In genomic region chr20:44075191-44075949, GRCh38 we compare ENCODE assay signal across 18 cellular contexts.
A peak's percentile ranks its signal among the peaks of the same experiment; 100 is the strongest.
DNase-seq lines count a peak whose midpoint lies in the region; ATAC-seq and TF ChIP-seq lines count a peak whose summit lies in the region.
"Had no signal": no experiment of that assay in that cellular context is flagged by ENCODE, and none has a peak within 500 bp of the region (broad histone marks: within the 10 kb centered on the region; RNA-seq: fewer than 3 reads in every experiment).

No MANE protein-coding gene starts in this region.

- H4K12ac ChIP-seq in trophoblast cell (ENCODE audit: low read depth, low read length), result no peak overlapping the region

- H3K36me3 Mint-ChIP-seq in CD4-positive, alpha-beta T cell (ENCODE audit: low read depth), result no peaks in the 10 kb centered on the region
- peaks cover 0 to 6% (median 0%) of the 10 kb centered on the region in 5 donors for H3K36me3 Mint-ChIP-seq in naive thymus-derived CD4-positive, alpha-beta T cell

- H3K9me3 Mint-ChIP-seq in CD4-positive, alpha-beta T cell, result no peaks in the 10 kb centered on the region
- H3K9me3 Mint-ChIP-seq in naive thymus-derived CD4-positive, alpha-beta T cell, result peaks cover 0 to 3% (median 0%) of the 10 kb centered on the region in 11 donors

- peaks cover 79% of the 10 kb centered on the region for H3K4me1 Mint-ChIP-seq in CD4-positive, alpha-beta T cell (ENCODE audit: low read depth)
- H3K4me1 Mint-ChIP-seq in naive thymus-derived CD4-positive, alpha-beta T cell, result peaks cover 46 to 86% (median 71%) of the 10 kb centered on the region in 7 donors

- no CpG with 5 or more reads among the region's 23 CpGs for WGBS in trophoblast cell (ENCODE audit: extremely low coverage, insufficient coverage, insufficient read length)

- POLR2A ChIA-PET in CD4-positive, alpha-beta T cell (lab: Charles Lee), result interaction anchor here (0.6 kb wide), 1 partner anchor 320 kb away, joined by 3 read pairs; no protein-coding TSS in a partner anchor
- POLR2A ChIA-PET in naive thymus-derived CD4-positive, alpha-beta T cell (lab: Charles Lee), result no interaction called here

- H3K27me3 ChIP-seq in BLaER1 treated with 17β-estradiol and CSF1 and Interleukin-3, amounts not matched to agents 10 nM and 100 nM, result no peaks in the 10 kb centered on the region
- H3K27me3 ChIP-seq in CD4-positive, alpha-beta T cell (ENCODE audit: control insufficient read depth, insufficient read depth, low read length), result no peaks in the 10 kb centered on the region
- H3K27me3 ChIP-seq in naive thymus-derived CD4-positive, alpha-beta T cell (ENCODE audit: control insufficient read depth in 2 of 2, insufficient read depth in 2 of 2, low read length in 2 of 2), result no peaks in the 10 kb centered on the region
- no peaks in the 10 kb centered on the region for H3K27me3 ChIP-seq in trophoblast cell (ENCODE audit: insufficient read depth, low read length)
- H3K27me3 ChIP-seq: sigmoid colon had no signal

- no peaks in the 10 kb centered on the region for H3K79me1 ChIP-seq in trophoblast cell (ENCODE audit: low read length)

- H3K9ac ChIP-seq in BLaER1 treated with 17β-estradiol and CSF1 and Interleukin-3, amounts not matched to agents 10 nM and 100 nM, result no peak overlapping the region
- H3K9ac ChIP-seq in trophoblast cell (ENCODE audit: low read length), result no peak overlapping the region

- peak overlapping the region; percentile 97 for H3K27ac Mint-ChIP-seq in CD4-positive, alpha-beta T cell
- H3K27ac Mint-ChIP-seq in naive thymus-derived CD4-positive, alpha-beta T cell, result peak overlapping the region in 8 of 9 donors; percentile 36 to 100 (median 94)
- H3K27ac Mint-ChIP-seq: activated CD4-positive, alpha-beta T cell treated with anti-CD3 and anti-CD28 coated beads for 36 hours had no signal

- DNase-seq in CD4-positive, alpha-beta T cell, result no peak
- DNase-seq in RPMI7951 (ENCODE audit: low read depth), result peak; percentile 42
- DNase-seq in naive thymus-derived CD4-positive, alpha-beta T cell, result no peak
- DNase-seq in middle frontal gyrus (ENCODE audit: extremely low spot score, low spot score), result no peak
- DNase-seq in left colon, result no peak
- no peak for DNase-seq in trophoblast cell
- no peak for DNase-seq in UCSD-AML1 (lab: John Stamatoyannopoulos, UW; ENCODE audit: unreplicated experiment)
- DNase-seq: activated CD4-positive, alpha-beta T cell treated with anti-CD3 and anti-CD28 coated beads for 36 hours; activated CD8-positive, alpha-beta memory T cell treated with anti-CD3 and anti-CD28 coated beads, Interleukin-2, amount 50 U/mL, for 48 hours; activated naive CD4-positive, alpha-beta T cell treated with Interleukin-2 at 50 U/mL for 16 hours; KBM-7; NCI-H2171; NCI-H748 treated with DMSO at 0.1 percent for 48 hours; sigmoid colon; stimulated activated CD4-positive, alpha-beta T cell treated with anti-CD3 and anti-CD28 coated beads, Interleukin-1b, Interleukin-23, amount 100 ng/mL, for 48 hours had no signal

- intact Hi-C loops in CD4-positive, alpha-beta T cell (cut with DNase I, micrococcal nuclease), result loop anchor here in 1 of 2 experiments (10.0 kb wide), 1 partner anchor 231 kb away; no protein-coding TSS in a partner anchor
- intact Hi-C loops in naive thymus-derived CD4-positive, alpha-beta T cell (cut with micrococcal nuclease), result no loop called here
- intact Hi-C loops in left colon (cut with DNase I, micrococcal nuclease), result loop anchor here in 1 of 2 donors (10.0 kb wide), 1 partner anchor 101 kb away; no protein-coding TSS in a partner anchor

- no peak overlapping the region for H2AK5ac ChIP-seq in trophoblast cell (ENCODE audit: low read length)

- CTCF ChIA-PET in CD4-positive, alpha-beta T cell (lab: Charles Lee), result no interaction called here
- CTCF ChIA-PET in naive thymus-derived CD4-positive, alpha-beta T cell (lab: Charles Lee), result interaction anchor here (0.6 kb wide), 1 partner anchor 37 kb away, joined by 6 read pairs; no protein-coding TSS in a partner anchor

- no peak overlapping the region for H3K14ac ChIP-seq in trophoblast cell (ENCODE audit: low read length)

- no peaks in the 10 kb centered on the region for H3K36me3 ChIP-seq in BLaER1 treated with 17β-estradiol and CSF1 and Interleukin-3, amounts not matched to agents 10 nM and 100 nM
- H3K36me3 ChIP-seq in naive thymus-derived CD4-positive, alpha-beta T cell (ENCODE audit: control insufficient read depth in 2 of 3, insufficient read depth in 3 of 3, low read length in 3 of 3), result no peaks in the 10 kb centered on the region
- no peaks in the 10 kb centered on the region for H3K36me3 ChIP-seq in trophoblast cell (ENCODE audit: control insufficient read depth in 1 of 2, insufficient read depth in 2 of 2, low read length in 2 of 2)
- H3K36me3 ChIP-seq: sigmoid colon had no signal

- no peaks in the 10 kb centered on the region for H3K27me3 Mint-ChIP-seq in CD4-positive, alpha-beta T cell
- peaks cover 0 to 13% (median 0%) of the 10 kb centered on the region in 5 donors for H3K27me3 Mint-ChIP-seq in naive thymus-derived CD4-positive, alpha-beta T cell
- H3K27me3 Mint-ChIP-seq: activated CD4-positive, alpha-beta T cell treated with anti-CD3 and anti-CD28 coated beads for 36 hours had no signal

- no peak overlapping the region for H4K91ac ChIP-seq in trophoblast cell (ENCODE audit: low read depth, low read length)

- peak overlapping the region in 8 of 11 experiments; percentile 7 to 99 (median 90); a peak in 9 of 22 replicates for H3K4me2 ChIP-seq in BLaER1 treated with 17β-estradiol and CSF1 and Interleukin-3, amounts not matched to agents 10 nM and 100 nM
- no peak overlapping the region for H3K4me2 ChIP-seq in trophoblast cell (ENCODE audit: low read length)

- H3K79me2 ChIP-seq in trophoblast cell (ENCODE audit: control insufficient read depth, insufficient read depth, low read length, poor library complexity), result no peaks in the 10 kb centered on the region

- no peak overlapping the region for H2BK12ac ChIP-seq in trophoblast cell (ENCODE audit: low read length)

- no peak overlapping the region for H4K8ac ChIP-seq in trophoblast cell (ENCODE audit: low read depth, low read length)

- peaks cover 38 to 82% (median 58%) of the 10 kb centered on the region in 10 experiments for H3K4me1 ChIP-seq in BLaER1 treated with 17β-estradiol and CSF1 and Interleukin-3, amounts not matched to agents 10 nM and 100 nM
- peaks cover 9 to 64% of the 10 kb centered on the region in 2 donors for H3K4me1 ChIP-seq in naive thymus-derived CD4-positive, alpha-beta T cell (ENCODE audit: control insufficient read depth in 2 of 2, insufficient read depth in 2 of 2, low read length in 2 of 2)
- no peaks in the 10 kb centered on the region for H3K4me1 ChIP-seq in trophoblast cell (ENCODE audit: control insufficient read depth in 1 of 2, insufficient read depth in 2 of 2, low read length in 2 of 2)

- ATAC-seq in CD4-positive, alpha-beta T cell (ENCODE audit: poor library complexity), result no peak
- ATAC-seq in naive thymus-derived CD4-positive, alpha-beta T cell, result no peak
- no peak for ATAC-seq in left colon
- ATAC-seq: activated CD4-positive, alpha-beta T cell treated with anti-CD3 and anti-CD28 coated beads for 36 hours; Panc1 had no signal

- H3K9me3 ChIP-seq in BLaER1 treated with 17β-estradiol and CSF1 and Interleukin-3, amounts not matched to agents 10 nM and 100 nM (replicated peaks in 1 of 11), result no peaks in the 10 kb centered on the region
- H3K9me3 ChIP-seq in CD4-positive, alpha-beta T cell (ENCODE audit: control insufficient read depth, low read length), result no peaks in the 10 kb centered on the region
- no peaks in the 10 kb centered on the region for H3K9me3 ChIP-seq in naive thymus-derived CD4-positive, alpha-beta T cell (ENCODE audit: control insufficient read depth in 2 of 3, low read length in 3 of 3)
- H3K9me3 ChIP-seq in trophoblast cell (ENCODE audit: insufficient read depth, low read depth, low read length), result peaks cover 2% of the 10 kb centered on the region
- H3K9me3 ChIP-seq: sigmoid colon had no signal

- TF ChIP-seq CTCF in CD4-positive, alpha-beta T cell (IDR thresholded peaks at IDR 0.05), result no peak

- H3K4me3 ChIP-seq in BLaER1 treated with 17β-estradiol and CSF1 and Interleukin-3, amounts not matched to agents 10 nM and 100 nM, result no peak overlapping the region
- no peak overlapping the region for H3K4me3 ChIP-seq in naive thymus-derived CD4-positive, alpha-beta T cell (ENCODE audit: low read length)
- H3K4me3 ChIP-seq in trophoblast cell (ENCODE audit: low read depth, low read length), result no peak overlapping the region
- H3K4me3 ChIP-seq: sigmoid colon, SK-N-MC had no signal

- H3K4me3 Mint-ChIP-seq in CD4-positive, alpha-beta T cell, result no peak overlapping the region
- peak overlapping the region in 7 of 10 donors; percentile 4 to 53 (median 21) for H3K4me3 Mint-ChIP-seq in naive thymus-derived CD4-positive, alpha-beta T cell
- H3K4me3 Mint-ChIP-seq: activated CD4-positive, alpha-beta T cell treated with anti-CD3 and anti-CD28 coated beads for 36 hours had no signal

- no peak overlapping the region for H2AFZ ChIP-seq in trophoblast cell (ENCODE audit: insufficient read depth, low read length, poor library complexity)

- no peak overlapping the region for H3K23ac ChIP-seq in trophoblast cell (ENCODE audit: low read length)

- no peak overlapping the region for H3K4ac ChIP-seq in trophoblast cell (ENCODE audit: low read depth, low read length)

- no peak overlapping the region for H2BK120ac ChIP-seq in trophoblast cell (ENCODE audit: insufficient read depth, low read length, poor library complexity)

- no peak overlapping the region for H2BK5ac ChIP-seq in trophoblast cell (ENCODE audit: low read depth, low read length, poor library complexity)

- peak overlapping the region in 7 of 11 experiments; percentile 3 to 56 (median 37); a peak in 11 of 22 replicates for H3K27ac ChIP-seq in BLaER1 treated with 17β-estradiol and CSF1 and Interleukin-3, amounts not matched to agents 10 nM and 100 nM
- no peak overlapping the region for H3K27ac ChIP-seq in CD4-positive, alpha-beta T cell (ENCODE audit: low read depth, low read length)
- no peak overlapping the region for H3K27ac ChIP-seq in naive thymus-derived CD4-positive, alpha-beta T cell (ENCODE audit: low read depth, low read length)
- no peak overlapping the region for H3K27ac ChIP-seq in trophoblast cell (ENCODE audit: low read depth, low read length)
- H3K27ac ChIP-seq: SK-N-MC had no signal

- H3K18ac ChIP-seq in trophoblast cell (ENCODE audit: low read length), result no peak overlapping the region

- H4K20me1 ChIP-seq in BLaER1 treated with 17β-estradiol and CSF1 and Interleukin-3, amounts not matched to agents 10 nM and 100 nM, result no peaks in the 10 kb centered on the region

Comparison
In these comparisons a context has a peak if more than half of its experiments do, and no peak if none do; other contexts are left out.
1. H3K27ac ChIP-seq: peak in BLaER1 treated with 17β-estradiol and CSF1 and Interleukin-3, amounts not matched to agents 10 nM and 100 nM (7 of 11); none in CD4-positive, alpha-beta T cell (single experiment), naive thymus-derived CD4-positive, alpha-beta T cell (single experiment) and trophoblast cell (single experiment).